2 cellular contexts compared by ENCODE assay signal in genomic region chr10:119726291-119727261, GRCh38.
TF ChIP-seq lines count a peak whose summit lies in the region.

No MANE protein-coding gene starts in this region.

TF ChIP-seq in SK-N-SH treated with all-trans-retinoic acid at 6 μM for 48 hours, 23 proteins besides CTCF, POLR2A, EP300 and RAD21:
- no peak for TF ChIP-seq PATZ1 (CRISPR knock-in tag; IDR thresholded peaks at IDR 0.05; ENCODE audit: borderline replicate concordance)
- no peak for TF ChIP-seq ESRRG (CRISPR knock-in tag; IDR thresholded peaks at IDR 0.05)
- no peak for TF ChIP-seq CSDC2 (CRISPR knock-in tag; IDR thresholded peaks at IDR 0.05)
- TF ChIP-seq BACH2 (CRISPR knock-in tag; IDR thresholded peaks at IDR 0.05; ENCODE audit: borderline replicate concordance), result no peak

TF ChIP-seq in H1, 55 proteins besides CTCF, POLR2A, EP300 and RAD21 (continued from another document):
- TF ChIP-seq, protein P1, sequence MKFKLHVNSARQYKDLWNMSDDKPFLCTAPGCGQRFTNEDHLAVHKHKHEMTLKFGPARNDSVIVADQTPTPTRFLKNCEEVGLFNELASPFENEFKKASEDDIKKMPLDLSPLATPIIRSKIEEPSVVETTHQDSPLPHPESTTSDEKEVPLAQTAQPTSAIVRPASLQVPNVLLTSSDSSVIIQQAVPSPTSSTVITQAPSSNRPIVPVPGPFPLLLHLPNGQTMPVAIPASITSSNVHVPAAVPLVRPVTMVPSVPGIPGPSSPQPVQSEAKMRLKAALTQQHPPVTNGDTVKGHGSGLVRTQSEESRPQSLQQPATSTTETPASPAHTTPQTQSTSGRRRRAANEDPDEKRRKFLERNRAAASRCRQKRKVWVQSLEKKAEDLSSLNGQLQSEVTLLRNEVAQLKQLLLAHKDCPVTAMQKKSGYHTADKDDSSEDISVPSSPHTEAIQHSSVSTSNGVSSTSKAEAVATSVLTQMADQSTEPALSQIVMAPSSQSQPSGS (IDR thresholded peaks at IDR 0.05; ENCODE audit: low read length), result no peak
- peak; percentile 21 for TF ChIP-seq ASH2L (IDR thresholded peaks at IDR 0.05; ENCODE audit: low read length)
- no peak for TF ChIP-seq NRF1 (IDR thresholded peaks at IDR 0.05; ENCODE audit: low read depth, low read length)
- TF ChIP-seq GABPA (IDR thresholded peaks at IDR 0.05; ENCODE audit: borderline replicate concordance, insufficient read depth, low read length), result no peak
- 0 out of 2 replicates have a peak, but pooled peaks have one; percentile 21 for TF ChIP-seq MAX (IDR thresholded peaks at IDR 0.05)
- TF ChIP-seq EGR1 (IDR thresholded peaks at IDR 0.05; ENCODE audit: borderline replicate concordance, low read depth, low read length), result no peak
- no peak for TF ChIP-seq RBBP5 (IDR thresholded peaks at IDR 0.05; ENCODE audit: borderline replicate concordance, low read depth, low read length)
- TF ChIP-seq CHD1 (IDR thresholded peaks at IDR 0.05; ENCODE audit: low read depth, low read length), result no peak
- no peak for TF ChIP-seq HDAC6 (IDR thresholded peaks at IDR 0.05; ENCODE audit: low read depth, low read length)
